Comparison of ENCODE assay signal across 12 cellular contexts in the genomic region with DNA sequence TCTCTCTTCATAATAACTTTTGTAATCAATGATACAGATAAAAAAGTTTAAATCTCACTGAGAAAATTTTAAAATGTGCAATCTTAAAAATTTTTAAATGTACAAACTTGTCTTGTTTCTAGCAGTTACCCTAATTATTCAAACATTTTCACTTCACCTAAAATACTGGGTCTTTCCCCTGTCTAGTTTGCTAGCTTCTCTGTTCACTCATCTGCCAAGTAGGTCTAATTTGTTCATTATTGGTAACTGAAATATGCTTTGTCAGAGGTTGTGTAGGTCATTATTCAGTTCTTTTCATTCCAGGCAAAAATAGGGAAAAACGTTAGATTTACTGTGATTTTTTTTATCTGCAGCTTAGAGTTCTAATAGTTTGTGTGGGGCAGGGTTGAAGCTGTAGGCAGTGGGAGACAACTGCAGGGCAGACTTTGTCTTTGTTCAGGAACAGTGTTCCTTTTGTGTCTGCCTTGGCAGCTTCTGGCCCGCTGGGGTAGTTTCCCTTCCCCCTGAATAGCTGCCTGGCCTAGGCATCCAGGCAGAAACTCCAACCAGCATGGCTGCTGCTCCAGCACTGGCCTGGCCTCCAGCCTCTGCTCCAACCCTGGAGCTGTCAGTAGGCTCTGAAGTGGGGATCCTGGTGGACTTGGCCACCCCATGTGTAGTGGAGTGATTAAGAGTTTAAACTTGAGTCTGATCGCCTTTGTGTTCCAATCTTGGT. TPM values are rescaled to one million over a fixed set of nuclear protein-coding genes. Genes with fewer than 3 reads are reported as not detected.
A peak's percentile ranks its signal among the peaks of the same experiment; 100 is the strongest.
DNase-seq lines count a peak whose midpoint lies in the region; ATAC-seq and TF ChIP-seq lines count a peak whose summit lies in the region.
"Had no signal": no experiment of that assay in that cellular context is flagged by ENCODE, and none has a peak within 500 bp of the region (broad histone marks: within the 10 kb centered on the region; RNA-seq: fewer than 3 reads in every experiment).

No MANE protein-coding gene starts in this region.

- H2AFZ ChIP-seq in parathyroid adenoma, result no peak overlapping the region

- H3K4me1 ChIP-seq in parathyroid adenoma, result peaks cover 9% of the 10 kb centered on the region

- no peak overlapping the region for H3K4me2 ChIP-seq in parathyroid adenoma (ENCODE audit: low read length)

- H3K4me3 ChIP-seq in SK-N-MC (peak overlapping the region; percentile 40), parathyroid adenoma (ENCODE audit: low read depth, low read length) (no peak overlapping the region)

- H3K9ac ChIP-seq in SK-N-MC (ENCODE audit: insufficient read length) (peak overlapping the region; percentile 51), parathyroid adenoma (no peak overlapping the region)

- H3K9me3 ChIP-seq in SK-N-MC (ENCODE audit: low read depth, low read length), result no peaks in the 10 kb centered on the region
- H3K9me3 ChIP-seq in parathyroid adenoma (ENCODE audit: control insufficient read depth, low read length), result no peaks in the 10 kb centered on the region

- no peak for TF ChIP-seq CTCF in parathyroid adenoma (IDR thresholded peaks at IDR 0.05)

- peak overlapping the region; percentile 92 for H3K27ac ChIP-seq in SK-N-MC
- H3K27ac ChIP-seq in parathyroid adenoma, result peak overlapping the region; percentile 12

- ATAC-seq in GM18868 (IDR thresholded peaks at IDR 0.05; ENCODE audit: unreplicated experiment), result peak; percentile 74
- peak; percentile 51 for ATAC-seq in left ventricle myocardium superior
- ATAC-seq in HG03521 (IDR thresholded peaks at IDR 0.05; ENCODE audit: unreplicated experiment), result no peak
- ATAC-seq: activated T-cell treated with anti-CD3 and anti-CD28 coated beads, Interleukin-2, amount 50 U/mL, for 72 hours; stimulated activated naive CD8-positive, alpha-beta T cell treated with anti-CD3 and anti-CD28 coated beads, Interleukin-15, amount 100 ng/mL, for 72 hours had no signal

- H3K36me3 ChIP-seq in SK-N-MC (ENCODE audit: insufficient read depth, low read length), result no peaks in the 10 kb centered on the region
- no peaks in the 10 kb centered on the region for H3K36me3 ChIP-seq in parathyroid adenoma (ENCODE audit: control insufficient read depth, insufficient read depth, low read length)

- intact Hi-C loops in left ventricle myocardium superior (cut with micrococcal nuclease), result no loop called here

- no peaks in the 10 kb centered on the region for H3K27me3 ChIP-seq in parathyroid adenoma (ENCODE audit: control insufficient read depth, insufficient read depth, low read length)

- DNase-seq in SK-N-MC (ENCODE audit: low read depth, low spot score) (no peak), left ventricle myocardium superior (no peak), NCI-H2227 treated with DMSO at 0.1 percent for 48 hours (lab: John Stamatoyannopoulos, UW) (no peak), NCI-H2227 (lab: John Stamatoyannopoulos, UW; ENCODE audit: unreplicated experiment) (no peak), GF-D8 (lab: John Stamatoyannopoulos, UW) (no peak)
- DNase-seq: activated T-cell treated with anti-CD3 and anti-CD28 coated beads, Interleukin-2, amount 50 U/mL, for 72 hours; NCI-H2029; stimulated activated naive CD8-positive, alpha-beta T cell treated with anti-CD3 and anti-CD28 coated beads, Interleukin-15, amount 100 ng/mL, for 72 hours; T-cell had no signal

- peaks cover 16% of the 10 kb centered on the region for H3K79me2 ChIP-seq in parathyroid adenoma

RNA-seq across cellular contexts. Expression of gene WDFY2, which starts 48.5 kb away (rescaled TPM):
- total RNA-seq in left ventricle myocardium superior, result 4.9 TPM
